In genomic region chr6:32968770-32969684, GRCh38 we compare ENCODE assay signal across 1 cellular context.
TF ChIP-seq lines count a peak whose summit lies in the region.

No MANE protein-coding gene starts in this region.

TF ChIP-seq in K562, 482 proteins besides CTCF, POLR2A, EP300 and RAD21 (continues in another document):
- TF ChIP-seq, protein P1, sequence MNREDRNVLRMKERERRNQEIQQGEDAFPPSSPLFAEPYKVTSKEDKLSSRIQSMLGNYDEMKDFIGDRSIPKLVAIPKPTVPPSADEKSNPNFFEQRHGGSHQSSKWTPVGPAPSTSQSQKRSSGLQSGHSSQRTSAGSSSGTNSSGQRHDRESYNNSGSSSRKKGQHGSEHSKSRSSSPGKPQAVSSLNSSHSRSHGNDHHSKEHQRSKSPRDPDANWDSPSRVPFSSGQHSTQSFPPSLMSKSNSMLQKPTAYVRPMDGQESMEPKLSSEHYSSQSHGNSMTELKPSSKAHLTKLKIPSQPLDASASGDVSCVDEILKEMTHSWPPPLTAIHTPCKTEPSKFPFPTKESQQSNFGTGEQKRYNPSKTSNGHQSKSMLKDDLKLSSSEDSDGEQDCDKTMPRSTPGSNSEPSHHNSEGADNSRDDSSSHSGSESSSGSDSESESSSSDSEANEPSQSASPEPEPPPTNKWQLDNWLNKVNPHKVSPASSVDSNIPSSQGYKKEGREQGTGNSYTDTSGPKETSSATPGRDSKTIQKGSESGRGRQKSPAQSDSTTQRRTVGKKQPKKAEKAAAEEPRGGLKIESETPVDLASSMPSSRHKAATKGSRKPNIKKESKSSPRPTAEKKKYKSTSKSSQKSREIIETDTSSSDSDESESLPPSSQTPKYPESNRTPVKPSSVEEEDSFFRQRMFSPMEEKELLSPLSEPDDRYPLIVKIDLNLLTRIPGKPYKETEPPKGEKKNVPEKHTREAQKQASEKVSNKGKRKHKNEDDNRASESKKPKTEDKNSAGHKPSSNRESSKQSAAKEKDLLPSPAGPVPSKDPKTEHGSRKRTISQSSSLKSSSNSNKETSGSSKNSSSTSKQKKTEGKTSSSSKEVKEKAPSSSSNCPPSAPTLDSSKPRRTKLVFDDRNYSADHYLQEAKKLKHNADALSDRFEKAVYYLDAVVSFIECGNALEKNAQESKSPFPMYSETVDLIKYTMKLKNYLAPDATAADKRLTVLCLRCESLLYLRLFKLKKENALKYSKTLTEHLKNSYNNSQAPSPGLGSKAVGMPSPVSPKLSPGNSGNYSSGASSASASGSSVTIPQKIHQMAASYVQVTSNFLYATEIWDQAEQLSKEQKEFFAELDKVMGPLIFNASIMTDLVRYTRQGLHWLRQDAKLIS (CRISPR knock-in tag; IDR thresholded peaks at IDR 0.05): peak; percentile 71; the same call in 1 of the 2 replicates
- TF ChIP-seq RBFOX2 (IDR thresholded peaks at IDR 0.05; ENCODE audit: low read depth, low read length) (peak; percentile 84), L3MBTL2 (IDR thresholded peaks at IDR 0.05) (peak; percentile 96; the same call in 1 of the 2 replicates), SMC3 (conservative IDR thresholded peaks at IDR 0.05; ENCODE audit: insufficient read depth, low read depth, low read length) (no peak), MAFK (IDR thresholded peaks at IDR 0.05; ENCODE audit: low read length) (no peak), GABPB2 (CRISPR knock-in tag; conservative IDR thresholded peaks at IDR 0.05) (no peak), SIN3A (IDR thresholded peaks at IDR 0.05; ENCODE audit: borderline replicate concordance in 2 of 2, control insufficient read depth in 1 of 2, low read depth in 2 of 2, low read length in 2 of 2) (peak in 1 of 2 experiments; percentile 67; a peak in 1 of 4 replicates), HMG20A (CRISPR knock-in tag; conservative IDR thresholded peaks at IDR 0.05) (no peak), NUFIP1 (IDR thresholded peaks at IDR 0.05; ENCODE audit: partially characterized antibody) (peak; percentile 51), SMAD4 (CRISPR knock-in tag; conservative IDR thresholded peaks at IDR 0.05) (no peak), KLF1 (tag; IDR thresholded peaks at IDR 0.05) (peak; percentile 58; the same call in 1 of the 2 replicates), ZFP36 (IDR thresholded peaks at IDR 0.05; ENCODE audit: low read depth, low read length, partially characterized antibody) (no peak), HDGF (IDR thresholded peaks at IDR 0.05) (peak; percentile 45; the same call in 1 of the 2 replicates), BRCA1 (IDR thresholded peaks at IDR 0.05) (no peak), BRCA1 (CRISPR knock-in tag; IDR thresholded peaks at IDR 0.05) (no peak), POLR2G (IDR thresholded peaks at IDR 0.05; ENCODE audit: low read depth, low read length) (peak; percentile 85), ZFPM2 (CRISPR knock-in tag; IDR thresholded peaks at IDR 0.05) (no peak), ZNF830 (CRISPR knock-in tag; IDR thresholded peaks at IDR 0.05) (no peak), ZNF561 (CRISPR knock-in tag; conservative IDR thresholded peaks at IDR 0.05) (no peak), MEIS2 (IDR thresholded peaks at IDR 0.05; ENCODE audit: partially characterized antibody) (no peak), RNF2 (IDR thresholded peaks at IDR 0.05) (peak; percentile 24; the same call in 1 of the 2 replicates), HINFP (tag; conservative IDR thresholded peaks at IDR 0.05; ENCODE audit: low read depth) (no peak), ELF2 (CRISPR knock-in tag; IDR thresholded peaks at IDR 0.05) (no peak), TFAP4 (CRISPR knock-in tag; IDR thresholded peaks at IDR 0.05; ENCODE audit: borderline replicate concordance) (peak; percentile 54), TEAD2 (tag; IDR thresholded peaks at IDR 0.05) (no peak), POLR2AphosphoS5 (IDR thresholded peaks at IDR 0.05; ENCODE audit: control insufficient read depth, insufficient read depth, low read depth, low read length) (peak; percentile 47), FOXP1 (CRISPR knock-in tag; IDR thresholded peaks at IDR 0.05) (peak; percentile 41; the same call in 1 of the 2 replicates), TRIM25 (IDR thresholded peaks at IDR 0.05; ENCODE audit: borderline replicate concordance) (no peak), ZNF431 (CRISPR knock-in tag; IDR thresholded peaks at IDR 0.05) (peak; percentile 75; the same call in 1 of the 2 replicates), TAF7 (tag; IDR thresholded peaks at IDR 0.05) (peak; percentile 66), KAT7 (CRISPR knock-in tag; IDR thresholded peaks at IDR 0.05; ENCODE audit: borderline replicate concordance) (peak; percentile 82), CREB3 (tag; conservative IDR thresholded peaks at IDR 0.05; ENCODE audit: low read depth) (peak; percentile 19; the same call in 1 of the 2 replicates), E2F8 (IDR thresholded peaks at IDR 0.05; ENCODE audit: low read depth, partially characterized antibody) (no peak), IRF1 (CRISPR knock-in tag; IDR thresholded peaks at IDR 0.05; ENCODE audit: borderline replicate concordance) (0 out of 2 replicates have a peak, but pooled peaks have one; percentile 42), EGR1 (conservative IDR thresholded peaks at IDR 0.05) (peak; percentile 68), KDM4B (IDR thresholded peaks at IDR 0.05; ENCODE audit: borderline replicate concordance in 2 of 2, low read depth in 1 of 2) (peak in 1 of 2 experiments; percentile 76; a peak in 2 of 4 replicates), PRPF4 (IDR thresholded peaks at IDR 0.05; ENCODE audit: insufficient read depth, low read depth, low read length, poor library complexity, severe bottlenecking) (peak; percentile 18), CTBP1 (IDR thresholded peaks at IDR 0.05; ENCODE audit: borderline replicate concordance) (0 out of 2 replicates have a peak, but pooled peaks have one; percentile 25), SMARCE1 (IDR thresholded peaks at IDR 0.05) (no peak), HCFC1 (IDR thresholded peaks at IDR 0.05; ENCODE audit: low read depth, low read length) (peak; percentile 4; the same call in 1 of the 2 replicates), NFXL1 (CRISPR knock-in tag; IDR thresholded peaks at IDR 0.05) (no peak), ILF3 (IDR thresholded peaks at IDR 0.05; ENCODE audit: borderline replicate concordance) (no peak), ESRRA (IDR thresholded peaks at IDR 0.05; ENCODE audit: borderline replicate concordance, low read depth) (0 out of 2 replicates have a peak, but pooled peaks have one; percentile 12), EHMT2 (IDR thresholded peaks at IDR 0.05) (no peak), RUNX1 (IDR thresholded peaks at IDR 0.05; ENCODE audit: low read depth) (no peak)
- TF ChIP-seq, protein P2, sequence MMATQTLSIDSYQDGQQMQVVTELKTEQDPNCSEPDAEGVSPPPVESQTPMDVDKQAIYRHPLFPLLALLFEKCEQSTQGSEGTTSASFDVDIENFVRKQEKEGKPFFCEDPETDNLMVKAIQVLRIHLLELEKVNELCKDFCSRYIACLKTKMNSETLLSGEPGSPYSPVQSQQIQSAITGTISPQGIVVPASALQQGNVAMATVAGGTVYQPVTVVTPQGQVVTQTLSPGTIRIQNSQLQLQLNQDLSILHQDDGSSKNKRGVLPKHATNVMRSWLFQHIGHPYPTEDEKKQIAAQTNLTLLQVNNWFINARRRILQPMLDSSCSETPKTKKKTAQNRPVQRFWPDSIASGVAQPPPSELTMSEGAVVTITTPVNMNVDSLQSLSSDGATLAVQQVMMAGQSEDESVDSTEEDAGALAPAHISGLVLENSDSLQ (IDR thresholded peaks at IDR 0.05): peak; percentile 91
- TF ChIP-seq, protein P3, sequence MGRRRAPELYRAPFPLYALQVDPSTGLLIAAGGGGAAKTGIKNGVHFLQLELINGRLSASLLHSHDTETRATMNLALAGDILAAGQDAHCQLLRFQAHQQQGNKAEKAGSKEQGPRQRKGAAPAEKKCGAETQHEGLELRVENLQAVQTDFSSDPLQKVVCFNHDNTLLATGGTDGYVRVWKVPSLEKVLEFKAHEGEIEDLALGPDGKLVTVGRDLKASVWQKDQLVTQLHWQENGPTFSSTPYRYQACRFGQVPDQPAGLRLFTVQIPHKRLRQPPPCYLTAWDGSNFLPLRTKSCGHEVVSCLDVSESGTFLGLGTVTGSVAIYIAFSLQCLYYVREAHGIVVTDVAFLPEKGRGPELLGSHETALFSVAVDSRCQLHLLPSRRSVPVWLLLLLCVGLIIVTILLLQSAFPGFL (CRISPR knock-in tag; IDR thresholded peaks at IDR 0.05): peak; percentile 46; the same call in 1 of the 2 replicates
- TF ChIP-seq, protein P4, sequence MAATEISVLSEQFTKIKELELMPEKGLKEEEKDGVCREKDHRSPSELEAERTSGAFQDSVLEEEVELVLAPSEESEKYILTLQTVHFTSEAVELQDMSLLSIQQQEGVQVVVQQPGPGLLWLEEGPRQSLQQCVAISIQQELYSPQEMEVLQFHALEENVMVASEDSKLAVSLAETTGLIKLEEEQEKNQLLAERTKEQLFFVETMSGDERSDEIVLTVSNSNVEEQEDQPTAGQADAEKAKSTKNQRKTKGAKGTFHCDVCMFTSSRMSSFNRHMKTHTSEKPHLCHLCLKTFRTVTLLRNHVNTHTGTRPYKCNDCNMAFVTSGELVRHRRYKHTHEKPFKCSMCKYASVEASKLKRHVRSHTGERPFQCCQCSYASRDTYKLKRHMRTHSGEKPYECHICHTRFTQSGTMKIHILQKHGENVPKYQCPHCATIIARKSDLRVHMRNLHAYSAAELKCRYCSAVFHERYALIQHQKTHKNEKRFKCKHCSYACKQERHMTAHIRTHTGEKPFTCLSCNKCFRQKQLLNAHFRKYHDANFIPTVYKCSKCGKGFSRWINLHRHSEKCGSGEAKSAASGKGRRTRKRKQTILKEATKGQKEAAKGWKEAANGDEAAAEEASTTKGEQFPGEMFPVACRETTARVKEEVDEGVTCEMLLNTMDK (IDR thresholded peaks at IDR 0.05; ENCODE audit: borderline replicate concordance, insufficient read depth, low read depth, low read length, poor library complexity, severe bottlenecking): peak; percentile 48
